Comparison of ENCODE assay signal across 9 cellular contexts in the genomic region with DNA sequence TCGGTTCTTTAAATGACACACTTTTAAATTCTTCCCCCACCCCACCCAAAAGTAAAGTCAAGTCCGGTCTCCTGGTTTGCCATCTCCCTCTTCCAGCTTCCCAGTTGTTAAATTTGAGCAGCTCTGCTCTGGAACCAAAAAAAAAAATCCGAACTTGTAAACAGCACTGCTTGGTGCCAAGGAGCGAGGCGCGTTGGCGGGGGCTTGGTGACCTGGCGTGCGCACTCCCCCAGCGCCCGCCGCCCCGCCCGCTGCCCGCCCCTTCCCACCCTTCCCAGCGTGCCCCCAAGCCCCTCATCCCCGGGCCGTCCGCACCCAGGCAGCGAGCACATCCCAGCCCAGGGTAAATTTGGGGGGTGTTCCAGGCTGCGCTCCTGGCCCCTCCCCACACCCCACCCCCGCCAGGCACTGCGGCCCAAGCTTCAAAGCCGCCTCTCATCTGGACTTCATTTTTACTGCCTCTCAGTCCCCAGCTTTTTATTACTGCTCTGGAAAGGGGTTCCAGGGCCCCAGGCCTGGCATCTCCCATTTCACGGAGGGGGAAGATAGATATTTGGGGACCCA. TPM values are rescaled to one million over a fixed set of nuclear protein-coding genes. Genes with fewer than 3 reads are reported as not detected.
DNase-seq lines count a peak whose midpoint lies in the region; ATAC-seq lines count a peak whose summit lies in the region.
"Had no signal": no experiment of that assay in that cellular context is flagged by ENCODE, and none has a peak within 500 bp of the region (broad histone marks: within the 10 kb centered on the region; RNA-seq: fewer than 3 reads in every experiment).

No MANE protein-coding gene starts in this region.

- no peaks in the 10 kb centered on the region for H3K27me3 ChIP-seq in GM23248 (replicated peaks; ENCODE audit: insufficient read depth)

- intact Hi-C loops in left ventricle myocardium superior (cut with micrococcal nuclease) = loop anchor here (5.0 kb wide), 1 partner anchor 34 kb away; a partner anchor contains a TSS

- H3K4me1 ChIP-seq in GM23248 (ENCODE audit: insufficient read depth) = peaks cover 49% of the 10 kb centered on the region

- H3K79me2 ChIP-seq in GM23248 (ENCODE audit: insufficient read depth) = peaks cover 59% of the 10 kb centered on the region

- peak overlapping the region; percentile 87 for H3K9ac ChIP-seq in GM23248

- peak overlapping the region; percentile 99 for H3K27ac ChIP-seq in GM23248

- peaks cover 11% of the 10 kb centered on the region; the same call in 1 of the 2 replicates for H3K36me3 ChIP-seq in GM23248 (ENCODE audit: low read depth)

- H4K20me1 ChIP-seq in GM23248 (ENCODE audit: insufficient read depth) = no peaks in the 10 kb centered on the region

- peaks cover 46% of the 10 kb centered on the region for H3F3A ChIP-seq in GM23248 (ENCODE audit: insufficient read depth)

- in situ Hi-C loops in GM23248 (cut with MboI) = loop anchor here (10.0 kb wide), 1 partner anchor 66 kb away; no protein-coding TSS in a partner anchor

- no peaks in the 10 kb centered on the region for H3K9me2 ChIP-seq in GM23248 (ENCODE audit: insufficient read depth)

- H3K4me3 ChIP-seq in GM23248 = peak overlapping the region; percentile 87
- peak overlapping the region; percentile 80 for H3K4me3 ChIP-seq in skeletal muscle cell (ENCODE audit: low read depth, low read length)

- peak overlapping the region; percentile 83 for H3K4me2 ChIP-seq in GM23248 (ENCODE audit: unreplicated experiment)

- H3K9me3 ChIP-seq in GM23248 (ENCODE audit: low read depth) = no peaks in the 10 kb centered on the region

- no peak overlapping the region for H2AFZ ChIP-seq in GM23248

- H3K4me3 Mint-ChIP-seq in activated T-helper 17 cell treated with anti-CD3 and anti-CD28 coated beads, Interleukin-2, amount 50 U/mL, for 72 hours = peak overlapping the region; percentile 98

- no peak for ATAC-seq in activated T-helper 17 cell treated with anti-CD3 and anti-CD28 coated beads, Interleukin-2, amount 50 U/mL, for 72 hours (replicated peaks)
- ATAC-seq in left ventricle myocardium superior (no peak), GM21360 (IDR thresholded peaks at IDR 0.05; ENCODE audit: unreplicated experiment) (no peak), HG02870 (IDR thresholded peaks at IDR 0.05; ENCODE audit: unreplicated experiment) (no peak)

- H3K36me3 Mint-ChIP-seq in activated T-helper 17 cell treated with anti-CD3 and anti-CD28 coated beads, Interleukin-2, amount 50 U/mL, for 72 hours (ENCODE audit: low read depth) = peaks cover 51% of the 10 kb centered on the region

- DNase-seq in GM23248 (peak; percentile 69), left ventricle myocardium superior (peak; percentile 58), skeletal muscle cell (ENCODE audit: low read depth) (no peak), H4 (ENCODE audit: low spot score) (no peak), OCI-M2 (lab: John Stamatoyannopoulos, UW; ENCODE audit: unreplicated experiment) (no peak)

- H3K27ac Mint-ChIP-seq in activated T-helper 17 cell treated with anti-CD3 and anti-CD28 coated beads, Interleukin-2, amount 50 U/mL, for 72 hours = peak overlapping the region; percentile 91

- H3K27me3 Mint-ChIP-seq in activated T-helper 17 cell treated with anti-CD3 and anti-CD28 coated beads, Interleukin-2, amount 50 U/mL, for 72 hours = no peaks in the 10 kb centered on the region

- WGBS in GM23248 (ENCODE audit: low coverage in 1 of 2, low lambda C conversion rate in 2 of 2, missing lambda C conversion rate in 2 of 2), 2 experiments = 0 to 2% methylated on average over 9 to 25 of the region's 25 CpGs

- no peaks in the 10 kb centered on the region for H3K9me3 Mint-ChIP-seq in activated T-helper 17 cell treated with anti-CD3 and anti-CD28 coated beads, Interleukin-2, amount 50 U/mL, for 72 hours

- H3K4me1 Mint-ChIP-seq in activated T-helper 17 cell treated with anti-CD3 and anti-CD28 coated beads, Interleukin-2, amount 50 U/mL, for 72 hours = peaks cover 45% of the 10 kb centered on the region

RNA-seq across cellular contexts. Expression of gene ITGB7, which starts 11.6 kb away (rescaled TPM):
- total RNA-seq in GM23248 (2014; rRNA removed; shearing (Covaris generic)) = 1.4 and 2.4 TPM in 2 replicates
- 0.84 and 1.2 TPM in 2 replicates for polyA plus RNA-seq in GM23248 (2016; fragmentation: Nextera tagmentation; extraction: Ambion mirVana)
- 100 to 1,000 TPM; 183 to 187 TPM for total RNA-seq in activated T-helper 17 cell treated with anti-CD3 and anti-CD28 coated beads, Interleukin-2, amount 50 U/mL, for 72 hours
- total RNA-seq in left ventricle myocardium superior = 1.3 TPM
- total RNA-seq in H4 (2014; rRNA removed; shearing (Covaris generic)) = 0.39 and 1.2 TPM in 2 replicates
- total RNA-seq: cerebellum had no signal

RNA-seq across cellular contexts. Expression of gene RARG, which starts 13.4 kb away (rescaled TPM):
- 75.3 and 76.6 TPM in 2 replicates for total RNA-seq in GM23248 (2014; rRNA removed; shearing (Covaris generic))
- 116 and 118 TPM in 2 replicates for polyA plus RNA-seq in GM23248 (2016; fragmentation: Nextera tagmentation; extraction: Ambion mirVana)
- total RNA-seq in activated T-helper 17 cell treated with anti-CD3 and anti-CD28 coated beads, Interleukin-2, amount 50 U/mL, for 72 hours = 10 to 100 TPM; 28.5 to 58.3 TPM
- total RNA-seq in left ventricle myocardium superior = 16.9 TPM
- 20.0 and 24.2 TPM in 2 replicates for total RNA-seq in H4 (2014; rRNA removed; shearing (Covaris generic))

RNA-seq across cellular contexts. Expression of gene CSAD, which starts 37.9 kb away (rescaled TPM):
- total RNA-seq in GM23248 (2014; rRNA removed; shearing (Covaris generic)) = 13.4 and 14.2 TPM in 2 replicates
- 6.1 and 8.6 TPM in 2 replicates for polyA plus RNA-seq in GM23248 (2016; fragmentation: Nextera tagmentation; extraction: Ambion mirVana)
- 10 to 100 TPM; 29.8 to 43.5 TPM for total RNA-seq in activated T-helper 17 cell treated with anti-CD3 and anti-CD28 coated beads, Interleukin-2, amount 50 U/mL, for 72 hours
- 9.6 TPM for total RNA-seq in left ventricle myocardium superior
- 0.66 and 2.8 TPM in 2 replicates for total RNA-seq in H4 (2014; rRNA removed; shearing (Covaris generic))

RNA-seq across cellular contexts. Expression of gene ZNF740, which starts 38.1 kb away (rescaled TPM):
- 5.1 and 6.5 TPM in 2 replicates for total RNA-seq in GM23248 (2014; rRNA removed; shearing (Covaris generic))
- polyA plus RNA-seq in GM23248 (2016; fragmentation: Nextera tagmentation; extraction: Ambion mirVana) = 2.8 and 3.9 TPM in 2 replicates
- total RNA-seq in activated T-helper 17 cell treated with anti-CD3 and anti-CD28 coated beads, Interleukin-2, amount 50 U/mL, for 72 hours = 10 to 100 TPM; 41.8 to 42.3 TPM
- total RNA-seq in left ventricle myocardium superior = 31.6 TPM
- total RNA-seq in H4 (2014; rRNA removed; shearing (Covaris generic)) = 4.7 and 6.3 TPM in 2 replicates

RNA-seq across cellular contexts. Expression of gene ESPL1, which starts 49.5 kb away (rescaled TPM):
- 5.6 and 8.5 TPM in 2 replicates for total RNA-seq in GM23248 (2014; rRNA removed; shearing (Covaris generic))
- polyA plus RNA-seq in GM23248 (2016; fragmentation: Nextera tagmentation; extraction: Ambion mirVana) = 2.0 and 3.3 TPM in 2 replicates
- 10 to 100 TPM; 80.1 to 92.1 TPM for total RNA-seq in activated T-helper 17 cell treated with anti-CD3 and anti-CD28 coated beads, Interleukin-2, amount 50 U/mL, for 72 hours
- total RNA-seq in left ventricle myocardium superior = 0.17 TPM
- total RNA-seq in H4 (2014; rRNA removed; shearing (Covaris generic)) = 7.8 and 22.6 TPM in 2 replicates

Comparison
In these comparisons a context has a peak if more than half of its experiments do, and no peak if none do; other contexts are left out.
1. DNase-seq: peak in GM23248 (single experiment) and left ventricle myocardium superior (single experiment); none in skeletal muscle cell (single experiment), H4 (single experiment) and OCI-M2 (single experiment).
2. RNA of gene ITGB7, which starts 11.6 kb away (total RNA-seq): 183 to 187 TPM in activated T-helper 17 cell treated with anti-CD3 and anti-CD28 coated beads, Interleukin-2, amount 50 U/mL, for 72 hours; 1.4 to 2.4 TPM in GM23248, 1.3 TPM in left ventricle myocardium superior (single experiment) and 0.39 to 1.2 TPM in H4; every median in the first group is over 10 times any median in the second.